Comparison of ENCODE assay signal across 9 cellular contexts in the genomic region with DNA sequence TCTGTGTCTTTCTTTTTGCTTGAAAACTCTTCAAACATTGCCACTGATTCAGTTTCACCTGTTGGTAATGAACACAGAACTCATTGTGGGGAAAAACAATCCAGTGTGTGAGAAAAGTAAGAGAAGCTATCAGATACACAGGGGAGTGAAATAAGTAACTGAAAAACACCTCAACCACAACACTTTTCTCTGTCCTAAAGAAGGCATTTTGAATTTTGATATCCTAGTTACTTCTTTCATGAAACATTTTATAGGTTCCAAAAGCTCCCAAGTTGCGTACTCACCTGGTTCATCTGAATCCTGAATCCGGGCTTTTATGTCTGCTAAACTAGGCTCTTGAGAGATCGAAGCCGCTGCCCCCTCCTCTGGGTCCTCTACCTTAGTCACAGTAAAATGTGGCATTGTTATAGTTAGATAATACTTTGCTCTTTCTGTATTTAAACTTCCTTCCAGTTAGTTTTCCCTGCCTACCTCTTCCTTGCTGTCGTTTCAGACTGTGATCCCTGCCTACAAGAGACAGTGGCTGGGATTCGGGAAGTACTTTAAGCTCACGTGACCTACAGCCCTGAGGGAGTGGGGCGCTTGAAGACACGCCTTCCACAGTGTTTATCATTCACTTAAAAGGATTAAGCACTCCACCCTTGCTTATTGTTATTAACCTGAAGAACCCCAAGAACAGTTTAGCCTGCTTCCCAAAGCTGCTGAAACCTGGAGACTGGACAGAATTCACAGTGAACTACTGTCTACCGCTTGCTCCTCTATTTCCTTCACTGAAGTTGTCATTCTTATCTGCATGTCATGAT. TPM values are rescaled to one million over a fixed set of nuclear protein-coding genes. Genes with fewer than 3 reads are reported as not detected.
DNase-seq lines count a peak whose midpoint lies in the region; ATAC-seq and TF ChIP-seq lines count a peak whose summit lies in the region.
"Had no signal": no experiment of that assay in that cellular context is flagged by ENCODE, and none has a peak within 500 bp of the region (broad histone marks: within the 10 kb centered on the region; RNA-seq: fewer than 3 reads in every experiment).

No MANE protein-coding gene starts in this region.

- H3K36me3 ChIP-seq in adipocyte (ENCODE audit: control insufficient read depth, insufficient read depth, low read length, severe bottlenecking): no peaks in the 10 kb centered on the region
- no peaks in the 10 kb centered on the region for H3K36me3 ChIP-seq in right atrium auricular region
- H3K36me3 ChIP-seq in psoas muscle (ENCODE audit: insufficient read depth in 1 of 2, low read depth in 1 of 2): no peaks in the 10 kb centered on the region

- 37 to 43% (median 39%) methylated on average over 10 of the region's 10 CpGs for WGBS in psoas muscle, 3 donors

- H3K4me1 ChIP-seq in adipocyte (ENCODE audit: control insufficient read depth, insufficient read depth, low read length): peaks cover 12% of the 10 kb centered on the region
- H3K4me1 ChIP-seq in right atrium auricular region: peaks cover 0 to 22% of the 10 kb centered on the region in 2 donors
- H3K4me1 ChIP-seq in psoas muscle: peaks cover 4% of the 10 kb centered on the region

- H3K9me3 ChIP-seq in AG04450 (ENCODE audit: control insufficient read depth, insufficient read depth, low read length): no peaks in the 10 kb centered on the region
- H3K9me3 ChIP-seq in adipocyte (ENCODE audit: control insufficient read depth, low read length): no peaks in the 10 kb centered on the region
- H3K9me3 ChIP-seq in right atrium auricular region: no peaks in the 10 kb centered on the region
- no peaks in the 10 kb centered on the region for H3K9me3 ChIP-seq in psoas muscle

- ATAC-seq in GM18498 (IDR thresholded peaks at IDR 0.05; ENCODE audit: unreplicated experiment) (peak; percentile 77), HG02885 (IDR thresholded peaks at IDR 0.05; ENCODE audit: poor library complexity, unreplicated experiment) (peak; percentile 75), psoas muscle (peak in 3 of 4 donors; percentile 49 to 83 (median 59))

- H3K9ac ChIP-seq in adipocyte (ENCODE audit: low read length): peak overlapping the region; percentile 88
- H3K9ac ChIP-seq: KMS-11 had no signal

- POLR2A ChIA-PET in AG04450 (lab: Yijun Ruan, JAX): interaction anchor here (0.7 to 1.4 kb wide), 2 partner anchors 11 to 19 kb away, joined by 3 to 9 read pairs; partner anchors contain the start of gene SLC12A6

- H3K4me3 ChIP-seq in AG04450 (ENCODE audit: low read depth, low read length) (peak overlapping the region; percentile 57), adipocyte (ENCODE audit: low read length) (peak overlapping the region; percentile 94), right atrium auricular region (peak overlapping the region; percentile 41 to 55), psoas muscle (peak overlapping the region; percentile 55)

- TF ChIP-seq CTCF in AG04450 (IDR thresholded peaks at IDR 0.05; ENCODE audit: low read depth, low read length) (no peak), right atrium auricular region (IDR thresholded peaks at IDR 0.05) (no peak), psoas muscle (IDR thresholded peaks at IDR 0.05) (no peak)

- DNase-seq in AG04450 (ENCODE audit: low read depth, low spot score): no peak
- peak; percentile 22 for DNase-seq in NCI-H345 treated with DMSO at 0.1 percent for 48 hours (lab: John Stamatoyannopoulos, UW; ENCODE audit: unreplicated experiment)
- no peak for DNase-seq in adipocyte (ENCODE audit: low read depth)
- peak; percentile 83 for DNase-seq in right atrium auricular region (ENCODE audit: low spot score)
- peak in 1 of 2 donors; percentile 41 for DNase-seq in psoas muscle
- no peak for DNase-seq in posterior cingulate gyrus

- H3K27me3 ChIP-seq in AG04450 (ENCODE audit: control insufficient read depth, insufficient read depth, low read length) (no peaks in the 10 kb centered on the region), adipocyte (replicated peaks; ENCODE audit: control insufficient read depth, insufficient read depth, low read length) (no peaks in the 10 kb centered on the region), right atrium auricular region (no peaks in the 10 kb centered on the region), psoas muscle (ENCODE audit: insufficient read depth in 3 of 3, low read length in 2 of 3) (no peaks in the 10 kb centered on the region)

- intact Hi-C loops in psoas muscle (cut with DNase I) (no loop called here), posterior cingulate gyrus (cut with DNase I) (no loop called here)

- CTCF ChIA-PET in AG04450 (lab: Charles Lee): interaction anchor here (1.0 kb wide), 1 partner anchor 22 kb away, joined by 3 read pairs; no protein-coding TSS in a partner anchor

- no peak overlapping the region for H3K27ac ChIP-seq in AG04450 (ENCODE audit: low read depth, low read length)
- H3K27ac ChIP-seq in right atrium auricular region: peak overlapping the region; percentile 25 to 71
- H3K27ac ChIP-seq in psoas muscle: peak overlapping the region; percentile 34
- H3K27ac ChIP-seq: KMS-11 had no signal

RNA-seq across cellular contexts. Expression of gene SLC12A6, which starts 19.1 kb away (rescaled TPM):
- polyA plus RNA-seq in AG04450 (2011; rRNA removed) (16.0 and 19.1 TPM in 2 replicates), psoas muscle (10 to 100 TPM in 1 of 3 donors, 1 to 10 TPM in 2; 2.3 to 12.3 (median 5.3) TPM)
- polyA minus RNA-seq in AG04450 (2011; rRNA and poly(A)+ RNA removed): 33.2 and 39.5 TPM in 2 replicates
- total RNA-seq in right atrium auricular region (10 to 100 TPM; 21.1 to 21.6 TPM), psoas muscle (10 to 100 TPM in 3 of 4 donors, 1 to 10 TPM in 1; 8.7 to 22.1 (median 18.8) TPM)

RNA-seq across cellular contexts. Expression of gene NOP10, which starts 24.5 kb away (rescaled TPM):
- polyA plus RNA-seq in AG04450 (2011; rRNA removed): 262 and 363 TPM in 2 replicates
- 99.2 and 151 TPM in 2 replicates for polyA minus RNA-seq in AG04450 (2011; rRNA and poly(A)+ RNA removed)
- total RNA-seq in right atrium auricular region: 100 to 1,000 TPM; 115 to 120 TPM
- 100 to 1,000 TPM; 123 to 146 (median 134) TPM for total RNA-seq in psoas muscle
- 100 to 1,000 TPM; 241 to 441 (median 274) TPM for polyA plus RNA-seq in psoas muscle

RNA-seq across cellular contexts. Expression of gene NUTM1, which starts 24.6 kb away (rescaled TPM):
- polyA plus RNA-seq in AG04450 (2011; rRNA removed) (not detected in 2 replicates), psoas muscle (under 1 TPM in 1 of 3 donors, not detected in 2; 0.01 TPM)
- not detected in 2 replicates for polyA minus RNA-seq in AG04450 (2011; rRNA and poly(A)+ RNA removed)
- total RNA-seq in right atrium auricular region (not detected), psoas muscle (not detected)

RNA-seq across cellular contexts. Expression of gene LPCAT4, which starts 48.5 kb away (rescaled TPM):
- polyA plus RNA-seq in AG04450 (2011; rRNA removed) (20.4 and 23.2 TPM in 2 replicates), psoas muscle (1 to 10 TPM; 6.7 to 8.5 (median 7.7) TPM)
- 14.2 and 17.7 TPM in 2 replicates for polyA minus RNA-seq in AG04450 (2011; rRNA and poly(A)+ RNA removed)
- total RNA-seq in right atrium auricular region (10 to 100 TPM in 1 of 2 donors, 1 to 10 TPM in 1; 9.2 to 17.5 TPM), psoas muscle (10 to 100 TPM in 2 of 4 donors, 1 to 10 TPM in 2; 8.4 to 13.1 (median 10.2) TPM)

Comparison
In these comparisons a context has a peak if more than half of its experiments do, and no peak if none do; other contexts are left out.
1. DNase-seq: peak in NCI-H345 treated with DMSO at 0.1 percent for 48 hours (single experiment) and right atrium auricular region (single experiment); none in AG04450 (single experiment), adipocyte (single experiment) and posterior cingulate gyrus (0 of 10).
2. Peak in every context shown above with its lines, with median percentiles within 50 percentile points of each other: H3K4me3 ChIP-seq and ATAC-seq.